19 cellular contexts compared by ENCODE assay signal in genomic region chr6:101110814-101111213, GRCh38.
"Had no signal": no experiment of that assay in that cellular context is flagged by ENCODE, and none has a peak within 500 bp of the region (broad histone marks: within the 10 kb centered on the region; RNA-seq: fewer than 3 reads in every experiment).

No MANE protein-coding gene starts in this region.

- H3K4me3 ChIP-seq: right atrium auricular region, tibial nerve, uterus had no signal

- DNase-seq: activated CD4-positive, alpha-beta T cell treated with anti-CD3 and anti-CD28 coated beads, Interleukin-2, amount 50 U/mL, for 48 hours; activated effector memory CD4-positive, alpha-beta T cell treated with Interleukin-2 at 50 U/mL for 16 hours; activated T-cell treated with anti-CD3 and anti-CD28 coated beads, Interleukin-2, amount 50 U/mL, for 1 hour; amniotic stem cell; central memory CD4-positive, alpha-beta T cell; cortex of kidney; effector CD8-positive, alpha-beta T cell; mesenchymal stem cell; natural killer cell; posterior cingulate gyrus; small intestine; stimulated activated CD4-positive, alpha-beta T cell treated with anti-CD3 and anti-CD28 coated beads, Interleukin-4, amount 100 ng/mL, for 24 hours; stimulated activated naive CD4-positive, alpha-beta T cell; substantia nigra; T-helper 1 cell; uterus had no signal

- ATAC-seq: foreskin keratinocyte, natural killer cell had no signal
